ENCODE assay signal across 16 cellular contexts in genomic region chr1:246728311-246728710, GRCh38. TPM values are rescaled to one million over a fixed set of nuclear protein-coding genes. Genes with fewer than 3 reads are reported as not detected.
DNase-seq lines count a peak whose midpoint lies in the region; ATAC-seq and TF ChIP-seq lines count a peak whose summit lies in the region.
"Had no signal": no experiment of that assay in that cellular context is flagged by ENCODE, and none has a peak within 500 bp of the region (broad histone marks: within the 10 kb centered on the region; RNA-seq: fewer than 3 reads in every experiment).

No MANE protein-coding gene starts in this region.

- peak overlapping the region; percentile 74 for H3K4me3 ChIP-seq in BLaER1
- no peak overlapping the region for H3K4me3 ChIP-seq in sigmoid colon
- H3K4me3 ChIP-seq: SJSA1 had no signal

- H3K4me2 ChIP-seq in BLaER1 = peak overlapping the region; percentile 14; the same call in 1 of the 2 replicates

- no peak for TF ChIP-seq EP300 in sigmoid colon (IDR thresholded peaks at IDR 0.05)

- H3K4me1 ChIP-seq in BLaER1 (peaks cover 34% of the 10 kb centered on the region), sigmoid colon (peaks cover 0 to 23% (median 5%) of the 10 kb centered on the region in 4 donors)

- TF ChIP-seq CTCF in sigmoid colon (IDR thresholded peaks at IDR 0.05) = no peak

- TF ChIP-seq POLR2A in sigmoid colon (IDR thresholded peaks at IDR 0.05) = no peak

- peak overlapping the region; percentile 35; the same call in 1 of the 2 replicates for H3K27ac ChIP-seq in BLaER1
- peak overlapping the region in 3 of 4 donors; percentile 22 to 92 (median 44) for H3K27ac ChIP-seq in sigmoid colon
- H3K27ac ChIP-seq: SJSA1 had no signal

- ATAC-seq in HG02840 (IDR thresholded peaks at IDR 0.05; ENCODE audit: low FRiP score, unreplicated experiment) = no peak
- ATAC-seq: PC-3 had no signal

- H3K36me3 ChIP-seq in BLaER1 (peaks cover 67% of the 10 kb centered on the region), sigmoid colon (peaks cover 13 to 65% (median 23%) of the 10 kb centered on the region in 4 donors)

- intact Hi-C loops in sigmoid colon (cut with DNase I) = loop anchor here (5.0 kb wide), 1 partner anchor 36 kb away; no protein-coding TSS in a partner anchor

- no peak overlapping the region for H3K9ac ChIP-seq in BLaER1
- H3K9ac ChIP-seq: BLaER1 treated with 17β-estradiol and CSF1 and Interleukin-3, amounts not matched to agents 10 nM and 100 nM had no signal

- 93 to 96% methylated on average over 4 of the region's 4 CpGs for WGBS in sigmoid colon, 2 donors

- peak; percentile 8 for DNase-seq in NCI-H226
- DNase-seq in glomerular visceral epithelial cell (ENCODE audit: extremely low spot score) = peak; percentile 86
- DNase-seq in sigmoid colon = no peak
- no peak for DNase-seq in NCI-H2227 (lab: John Stamatoyannopoulos, UW; ENCODE audit: unreplicated experiment)
- no peak for DNase-seq in HuH-7 (ENCODE audit: low spot score)
- DNase-seq in activated CD4-positive, alpha-beta T cell treated with anti-CD3 and anti-CD28 coated beads for 1 hour = no peak
- DNase-seq: DMS153, H7, NCI-H1436 treated with DMSO at 0.1 percent for 48 hours, NCI-H2081 treated with DMSO at 0.1 percent for 48 hours, NCI-H2227 treated with DMSO at 0.1 percent for 48 hours, PC-3 had no signal

- H3K27me3 ChIP-seq in BLaER1 (no peaks in the 10 kb centered on the region), sigmoid colon (no peaks in the 10 kb centered on the region)
- H3K27me3 ChIP-seq: BLaER1 treated with 17β-estradiol and CSF1 and Interleukin-3, amounts not matched to agents 10 nM and 100 nM; SJSA1 had no signal

- H3K9me3 ChIP-seq in BLaER1 (peaks cover 57% of the 10 kb centered on the region), sigmoid colon (no peaks in the 10 kb centered on the region)

- H4K20me1 ChIP-seq in BLaER1 = no peaks in the 10 kb centered on the region
- H4K20me1 ChIP-seq: BLaER1 treated with 17β-estradiol and CSF1 and Interleukin-3, amounts not matched to agents 10 nM and 100 nM had no signal

RNA-seq across cellular contexts. Expression of gene SCCPDH, which starts 4.1 kb away (rescaled TPM):
- 10 to 100 TPM; 26.0 to 44.9 (median 36.4) TPM for total RNA-seq in sigmoid colon
- polyA plus RNA-seq in sigmoid colon = 10 to 100 TPM; 16.6 to 23.4 (median 23.0) TPM

Comparison
In these comparisons a context has a peak if more than half of its experiments do, and no peak if none do; other contexts are left out.
1. DNase-seq: peak in NCI-H226 (single experiment) and glomerular visceral epithelial cell (single experiment); none in sigmoid colon (single experiment), NCI-H2227 (single experiment), HuH-7 (single experiment) and activated CD4-positive, alpha-beta T cell treated with anti-CD3 and anti-CD28 coated beads for 1 hour (single experiment).